Comparison of ENCODE assay signal across 28 cellular contexts in the genomic region with DNA sequence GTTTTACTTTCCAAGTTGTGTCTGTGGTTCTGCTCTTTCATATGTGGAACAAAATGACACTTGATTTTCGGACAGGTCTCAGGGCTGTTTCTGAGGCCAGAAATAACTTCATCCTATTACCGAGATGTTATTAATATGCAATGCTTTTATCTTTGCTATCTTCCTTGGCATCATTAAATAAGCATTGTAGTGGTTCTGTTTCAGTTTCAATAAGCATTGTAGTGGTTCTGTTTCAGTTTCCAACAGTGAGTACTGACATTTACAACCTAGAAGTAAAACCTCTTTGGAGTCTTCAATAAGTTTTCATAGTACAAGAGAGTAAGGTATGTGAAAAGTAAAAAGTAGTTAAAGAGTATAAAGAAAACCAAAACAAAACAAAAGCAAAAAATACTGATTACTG.
"Had no signal": no experiment of that assay in that cellular context is flagged by ENCODE, and none has a peak within 500 bp of the region (broad histone marks: within the 10 kb centered on the region; RNA-seq: fewer than 3 reads in every experiment).

No MANE protein-coding gene starts in this region.

- H3K4me1 ChIP-seq: adrenal gland, breast epithelium, colonic mucosa had no signal

- H3K27ac ChIP-seq: adrenal gland, breast epithelium, cardiac muscle cell, colonic mucosa, WERI-Rb-1 had no signal

- DNase-seq: activated B cell treated with CpG ODN at 0.5 μM for 24 hours; activated CD4-positive, alpha-beta T cell treated with anti-CD3 and anti-CD28 coated beads for 48 hours; activated CD4-positive, alpha-beta T cell treated with anti-CD3 and anti-CD28 coated beads, Interleukin-2, amount 50 U/mL, for 1 hour; activated CD4-positive, alpha-beta T cell treated with anti-CD3 and anti-CD28 coated beads, Interleukin-2, amount 50 U/mL, for 48 hours; activated CD8-positive, alpha-beta memory T cell treated with anti-CD3 and anti-CD28 coated beads for 24 hours; activated CD8-positive, alpha-beta T cell treated with anti-CD3 and anti-CD28 coated beads for 36 hours; activated effector memory CD4-positive, alpha-beta T cell treated with anti-CD3 and anti-CD28 coated beads, Interleukin-2, amount 50 U/mL, for 16 hours; activated naive CD4-positive, alpha-beta T cell treated with anti-CD3 and anti-CD28 coated beads for 36 hours; activated naive CD8-positive, alpha-beta T cell treated with anti-CD3 and anti-CD28 coated beads for 36 hours; activated naive CD8-positive, alpha-beta T cell treated with anti-CD3 and anti-CD28 coated beads, Interleukin-2, amount 50 U/mL, for 24 hours; activated T-cell treated with anti-CD3 and anti-CD28 coated beads, Interleukin-2, amount 50 U/mL, for 4 hours; adrenal gland; amygdala; aorta; central memory CD4-positive, alpha-beta T cell; cerebellar nuclear complex; colonic mucosa; effector CD8-positive, alpha-beta T cell; foreskin fibroblast; head of caudate nucleus; T-helper 17 cell; T1000; WERI-Rb-1 had no signal

- H3K36me3 ChIP-seq: adrenal gland, breast epithelium, cardiac muscle cell, colonic mucosa, WERI-Rb-1 had no signal

- H3K27me3 ChIP-seq: adrenal gland, breast epithelium, cardiac muscle cell, colonic mucosa had no signal

- H3K9me3 ChIP-seq: adrenal gland, breast epithelium, colonic mucosa had no signal

- H3K4me3 ChIP-seq: adrenal gland, breast epithelium, cardiac muscle cell, colonic mucosa had no signal

- ATAC-seq: activated CD4-positive, CD25-positive, alpha-beta regulatory T cell treated with anti-CD3 and anti-CD28 coated beads, Interleukin-2, amount 50 U/mL, for 24 hours; activated CD8-positive, alpha-beta T cell treated with anti-CD3 and anti-CD28 coated beads for 36 hours; activated naive CD8-positive, alpha-beta T cell treated with anti-CD3 and anti-CD28 coated beads, Interleukin-2, amount 50 U/mL, for 24 hours; activated T-cell treated with anti-CD3 and anti-CD28 coated beads, Interleukin-2, amount 50 U/mL, for 4 hours; activated T-helper 17 cell treated with anti-CD3 and anti-CD28 coated beads, Interleukin-2, amount 50 U/mL, for 72 hours; esophagus mucosa; T-helper 17 cell had no signal
